12 cellular contexts compared by ENCODE assay signal in genomic region chrX:24619647-24620046, GRCh38. TPM values are rescaled to one million over a fixed set of nuclear protein-coding genes. Genes with fewer than 3 reads are reported as not detected.
DNase-seq lines count a peak whose midpoint lies in the region; ATAC-seq, FAIRE-seq and TF ChIP-seq lines count a peak whose summit lies in the region.
"Had no signal": no experiment of that assay in that cellular context is flagged by ENCODE, and none has a peak within 500 bp of the region (broad histone marks: within the 10 kb centered on the region; RNA-seq: fewer than 3 reads in every experiment).

No MANE protein-coding gene starts in this region.

- peak overlapping the region; percentile 7 for H3K4me2 ChIP-seq in astrocyte (ENCODE audit: low read length)

- H2AFZ ChIP-seq in astrocyte (ENCODE audit: low read depth, low read length): no peak overlapping the region

- H3K36me3 ChIP-seq in astrocyte (ENCODE audit: insufficient read depth, low read length): no peaks in the 10 kb centered on the region

- no peaks in the 10 kb centered on the region for H3K79me2 ChIP-seq in astrocyte (ENCODE audit: insufficient read depth, low read length)

- FAIRE-seq in astrocyte (lab: Jason Lieb, UNC): peak; percentile 90
- FAIRE-seq: K562 had no signal

- no peaks in the 10 kb centered on the region for H3K9me3 ChIP-seq in astrocyte (ENCODE audit: insufficient read depth, low read depth, low read length)

- H3K27me3 ChIP-seq in astrocyte (ENCODE audit: insufficient read depth, low read length): no peaks in the 10 kb centered on the region
- H3K27me3 ChIP-seq: foreskin keratinocyte had no signal

- no peak for TF ChIP-seq CTCF in astrocyte (IDR thresholded peaks at IDR 0.05; ENCODE audit: insufficient read depth, low read depth, low read length)
- TF ChIP-seq CTCF in progenitor cell of endocrine pancreas (IDR thresholded peaks at IDR 0.05; ENCODE audit: unreplicated experiment): no peak

- no peak for ATAC-seq in activated naive CD4-positive, alpha-beta T cell treated with anti-CD3 and anti-CD28 coated beads, Interleukin-2, amount 50 U/mL, for 72 hours
- ATAC-seq in GM18907 (IDR thresholded peaks at IDR 0.05; ENCODE audit: unreplicated experiment): no peak
- ATAC-seq: foreskin keratinocyte, HCT116, K562 had no signal

- no peak overlapping the region for H3K4me3 ChIP-seq in astrocyte (ENCODE audit: insufficient read depth, low read depth, low read length)
- H3K4me3 ChIP-seq: K562 had no signal

- H3K4me1 Mint-ChIP-seq in astrocyte (ENCODE audit: low read depth, unreplicated experiment): peaks cover 5% of the 10 kb centered on the region
- H3K4me1 Mint-ChIP-seq in progenitor cell of endocrine pancreas (ENCODE audit: low read depth): no peaks in the 10 kb centered on the region

- H3K9me3 Mint-ChIP-seq in astrocyte (ENCODE audit: unreplicated experiment) (no peaks in the 10 kb centered on the region), progenitor cell of endocrine pancreas (ENCODE audit: low read depth) (peaks cover 2% of the 10 kb centered on the region)
- H3K9me3 Mint-ChIP-seq in activated naive CD4-positive, alpha-beta T cell treated with anti-CD3 and anti-CD28 coated beads, Interleukin-2, amount 50 U/mL, for 72 hours: no peaks in the 10 kb centered on the region

- no peaks in the 10 kb centered on the region for H4K20me1 ChIP-seq in astrocyte (ENCODE audit: insufficient read depth, low read length)

- H3K36me3 Mint-ChIP-seq in astrocyte (ENCODE audit: low read depth, unreplicated experiment): no peaks in the 10 kb centered on the region
- H3K36me3 Mint-ChIP-seq in activated naive CD4-positive, alpha-beta T cell treated with anti-CD3 and anti-CD28 coated beads, Interleukin-2, amount 50 U/mL, for 72 hours: no peaks in the 10 kb centered on the region
- H3K36me3 Mint-ChIP-seq in progenitor cell of endocrine pancreas (ENCODE audit: insufficient read depth): peaks cover 8% of the 10 kb centered on the region

- H3K27ac Mint-ChIP-seq in astrocyte (ENCODE audit: unreplicated experiment) (peak overlapping the region; percentile 7), progenitor cell of endocrine pancreas (no peak overlapping the region)
- no peak overlapping the region for H3K27ac Mint-ChIP-seq in activated naive CD4-positive, alpha-beta T cell treated with anti-CD3 and anti-CD28 coated beads, Interleukin-2, amount 50 U/mL, for 72 hours

- H3K27me3 Mint-ChIP-seq in astrocyte (ENCODE audit: low read depth, unreplicated experiment) (no peaks in the 10 kb centered on the region), progenitor cell of endocrine pancreas (no peaks in the 10 kb centered on the region)

- no peak overlapping the region for H3K9ac ChIP-seq in astrocyte (ENCODE audit: low read length)

- peaks cover 5% of the 10 kb centered on the region for H3K4me1 ChIP-seq in astrocyte (ENCODE audit: insufficient read depth, low read length)
- H3K4me1 ChIP-seq: foreskin keratinocyte had no signal

- H3K27ac ChIP-seq in astrocyte (ENCODE audit: low read depth, low read length): no peak overlapping the region
- H3K27ac ChIP-seq: foreskin keratinocyte had no signal

- DNase-seq in D341Med (ENCODE audit: low spot score) (peak; percentile 21), LHCN-M2 (ENCODE audit: low read depth) (peak; percentile 21), astrocyte (ENCODE audit: low read depth) (peak; percentile 52), midbrain (lab: John Stamatoyannopoulos, UW) (peak; percentile 53), progenitor cell of endocrine pancreas (ENCODE audit: low spot score, unreplicated experiment) (no peak)
- no peak for DNase-seq in activated naive CD4-positive, alpha-beta T cell treated with anti-CD3 and anti-CD28 coated beads, Interleukin-2, amount 50 U/mL, for 72 hours (ENCODE audit: low spot score in 2 of 2)
- DNase-seq in effector CD4-positive, alpha-beta T cell: no peak
- DNase-seq: activated T-cell treated with anti-CD3 and anti-CD28 coated beads, Interleukin-2, amount 50 U/mL, for 48 hours had no signal

- H3K4me3 Mint-ChIP-seq in astrocyte (ENCODE audit: unreplicated experiment): no peak overlapping the region
- no peak overlapping the region for H3K4me3 Mint-ChIP-seq in progenitor cell of endocrine pancreas (ENCODE audit: low read depth)

RNA-seq across cellular contexts. Expression of gene PCYT1B, which starts 27.5 kb away (rescaled TPM):
- total RNA-seq in LHCN-M2 (2014; rRNA removed): not detected in 2 replicates
- polyA plus RNA-seq in LHCN-M2 (2012): 0.02 TPM
- total RNA-seq in astrocyte: 5.6 and 6.3 TPM in 2 replicates
- 1 to 10 TPM in 1 of 2 donors, under 1 TPM in 1; 0.05 to 1.0 TPM for total RNA-seq in activated naive CD4-positive, alpha-beta T cell treated with anti-CD3 and anti-CD28 coated beads, Interleukin-2, amount 50 U/mL, for 72 hours
- 26.6 and 29.2 TPM in 2 replicates for total RNA-seq in progenitor cell of endocrine pancreas

Comparison
In these comparisons a context has a peak if more than half of its experiments do, and no peak if none do; other contexts are left out.
1. DNase-seq: peak in D341Med (single experiment), LHCN-M2 (single experiment), astrocyte (single experiment) and midbrain (single experiment); none in activated naive CD4-positive, alpha-beta T cell treated with anti-CD3 and anti-CD28 coated beads, Interleukin-2, amount 50 U/mL, for 72 hours (0 of 2), progenitor cell of endocrine pancreas (single experiment) and effector CD4-positive, alpha-beta T cell (single experiment).